In the genomic region with DNA sequence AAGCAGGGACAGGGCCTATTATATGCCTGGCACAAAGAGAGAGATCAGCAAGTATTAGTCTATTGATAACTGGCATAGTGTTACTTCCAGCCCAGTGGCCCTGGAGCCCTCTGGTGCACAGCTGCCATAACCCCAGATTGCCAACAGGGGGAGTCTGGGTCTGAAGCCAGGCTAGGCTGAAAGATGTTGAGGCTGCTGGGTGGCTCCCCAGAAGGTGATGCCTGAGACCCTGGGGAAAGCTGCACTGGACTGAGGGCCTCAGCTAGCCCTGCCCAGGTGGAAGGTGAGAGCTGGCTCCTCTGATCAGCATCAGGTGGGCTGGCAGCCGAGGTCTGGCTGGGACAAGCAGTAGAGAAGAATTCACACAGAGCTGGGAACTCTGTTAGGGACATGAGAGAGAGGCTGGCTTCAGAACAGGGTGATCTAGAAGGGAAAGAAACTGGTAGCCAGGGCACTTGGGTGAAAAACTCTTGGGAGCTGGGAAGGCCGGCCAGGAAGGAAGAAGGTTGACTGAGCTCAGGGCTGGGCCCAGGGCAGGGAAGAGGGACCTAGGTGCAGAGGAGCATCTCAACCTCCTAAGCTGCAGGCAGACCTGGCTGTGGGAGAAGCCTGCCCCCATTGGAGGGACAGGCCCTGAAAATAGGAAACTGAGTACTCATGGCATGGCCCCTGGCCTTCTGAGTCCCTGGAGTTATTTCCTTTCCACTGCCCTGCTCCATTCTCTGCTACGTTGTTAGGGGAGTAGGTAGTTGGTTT, we compare ENCODE assay signal across 9 cellular contexts. TPM values are rescaled to one million over a fixed set of nuclear protein-coding genes. Genes with fewer than 3 reads are reported as not detected.
A peak's percentile ranks its signal among the peaks of the same experiment; 100 is the strongest.
DNase-seq lines count a peak whose midpoint lies in the region; ATAC-seq lines count a peak whose summit lies in the region.
"Had no signal": no experiment of that assay in that cellular context is flagged by ENCODE, and none has a peak within 500 bp of the region (broad histone marks: within the 10 kb centered on the region; RNA-seq: fewer than 3 reads in every experiment).

No MANE protein-coding gene starts in this region.

- ATAC-seq in GM19372 (IDR thresholded peaks at IDR 0.05; ENCODE audit: low read depth, unreplicated experiment) = peak; percentile 85
- ATAC-seq in HG03439 (IDR thresholded peaks at IDR 0.05; ENCODE audit: unreplicated experiment) = peak; percentile 76
- peak; percentile 67 to 80 (median 78) for ATAC-seq in T-cell (replicated peaks in 1 of 4)
- ATAC-seq in left lobe of liver = peak; percentile 59

- CTCF ChIA-PET in T-cell (lab: Charles Lee) = interaction anchor here in 1 of 2 donors (0.6 to 0.9 kb wide), 3 partner anchors 55 to 105 kb away, joined by 3 to 8 read pairs (median 3); no protein-coding TSS in a partner anchor

- DNase-seq in COR-L47 (lab: John Stamatoyannopoulos, UW) (peak; percentile 5), T-cell (peak in 30 of 34 experiments; percentile 17 to 63 (median 50)), left lobe of liver (ENCODE audit: low spot score) (no peak), OCI-M2 (lab: John Stamatoyannopoulos, UW; ENCODE audit: unreplicated experiment) (no peak)
- peak; percentile 43 for DNase-seq in activated naive CD8-positive, alpha-beta T cell treated with anti-CD3 and anti-CD28 coated beads, Interleukin-2, amount 50 U/mL, for 16 hours (ENCODE audit: low read depth, low spot score)
- DNase-seq in stimulated activated CD8-positive, alpha-beta memory T cell treated with anti-CD3 and anti-CD28 coated beads, Interleukin-4, amount 100 ng/mL, for 48 hours = peak; percentile 86

- H3K27me3 Mint-ChIP-seq in T-cell = peaks cover 0 to 4% of the 10 kb centered on the region in 2 donors

- H3K9me3 Mint-ChIP-seq in T-cell = no peaks in the 10 kb centered on the region

- peak overlapping the region in 1 of 2 donors; percentile 71 for H3K27ac Mint-ChIP-seq in T-cell

- no peaks in the 10 kb centered on the region for H3K36me3 Mint-ChIP-seq in T-cell

- no peak overlapping the region for H3K4me3 Mint-ChIP-seq in T-cell

- H3K4me1 Mint-ChIP-seq in T-cell = peaks cover 15 to 41% (median 19%) of the 10 kb centered on the region in 3 donors

- POLR2A ChIA-PET in T-cell (lab: Charles Lee) = no interaction called here

RNA-seq across cellular contexts. Expression of gene GZMH, which starts 3.9 kb away (rescaled TPM):
- total RNA-seq in T-cell = 100 to 1,000 TPM in 1 of 5 donors, 10 to 100 TPM in 3, 1 to 10 TPM in 1; 4.0 to 148 (median 21.3) TPM
- total RNA-seq in left lobe of liver = 0.28 TPM
- total RNA-seq: RPMI7951 had no signal

RNA-seq across cellular contexts. Expression of gene GZMB, which starts 28.4 kb away (rescaled TPM):
- total RNA-seq in T-cell (10 to 100 TPM in 3 of 5 donors, 1 to 10 TPM in 2; 3.5 to 66.2 (median 12.6) TPM), left lobe of liver (1.3 TPM)
- total RNA-seq: RPMI7951 had no signal

RNA-seq across cellular contexts. Expression of gene CTSG, which starts 29.6 kb away (rescaled TPM):
- total RNA-seq in T-cell (not detected), left lobe of liver (0.55 TPM)
- total RNA-seq: RPMI7951 had no signal

Comparison
In these comparisons a context has a peak if more than half of its experiments do, and no peak if none do; other contexts are left out.
1. DNase-seq: peak in COR-L47 (single experiment), T-cell (30 of 34), activated naive CD8-positive, alpha-beta T cell treated with anti-CD3 and anti-CD28 coated beads, Interleukin-2, amount 50 U/mL, for 16 hours (single experiment) and stimulated activated CD8-positive, alpha-beta memory T cell treated with anti-CD3 and anti-CD28 coated beads, Interleukin-4, amount 100 ng/mL, for 48 hours (single experiment); none in left lobe of liver (single experiment) and OCI-M2 (single experiment).
2. Peak in every context shown above with its lines, with median percentiles within 50 percentile points of each other: ATAC-seq.